In the genomic region with DNA sequence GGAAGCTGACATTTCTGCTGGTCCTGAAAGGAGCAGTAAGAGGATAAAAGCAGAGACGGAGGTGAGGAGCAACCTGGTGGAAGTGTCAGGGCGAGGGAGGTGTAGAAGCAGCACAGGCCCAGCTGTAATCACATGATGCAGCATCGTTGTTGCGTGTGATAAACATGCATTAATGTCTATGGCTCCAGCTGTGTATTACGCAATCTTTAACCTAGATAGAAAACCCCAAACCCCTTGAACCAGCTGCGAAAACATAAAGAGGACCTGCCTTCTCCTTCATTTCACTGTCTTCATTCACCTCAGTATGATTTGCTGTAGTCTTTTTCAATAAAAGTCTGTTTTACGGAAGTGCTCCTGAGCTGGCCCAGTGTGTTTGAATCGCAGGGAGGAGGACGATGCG, we compare ENCODE assay signal across 25 cellular contexts.
"Had no signal": no experiment of that assay in that cellular context is flagged by ENCODE, and none has a peak within 500 bp of the region (broad histone marks: within the 10 kb centered on the region; RNA-seq: fewer than 3 reads in every experiment).

No MANE protein-coding gene starts in this region.

- H3K36me3 Mint-ChIP-seq: activated naive CD4-positive, alpha-beta T cell treated with anti-CD3 and anti-CD28 coated beads, Interleukin-2, amount 10 ng/mL, durations not matched to agents 7 days and 5 days; activated naive CD8-positive, alpha-beta T cell treated with anti-CD3 and anti-CD28 coated beads for 36 hours; T-cell had no signal

- H3K27ac ChIP-seq: brain microvascular endothelial cell, cardiac muscle cell, KMS-11, SK-N-MC, VCaP had no signal

- H3K4me1 Mint-ChIP-seq: activated CD4-positive, alpha-beta memory T cell treated with anti-CD3 and anti-CD28 coated beads, Interleukin-2, amount 10 ng/mL, durations not matched to agents 7 days and 5 days; activated CD4-positive, alpha-beta T cell treated with anti-CD3 and anti-CD28 coated beads for 36 hours; activated naive CD4-positive, alpha-beta T cell treated with anti-CD3 and anti-CD28 coated beads, Interleukin-2, amount 10 ng/mL, durations not matched to agents 7 days and 5 days; activated naive CD8-positive, alpha-beta T cell treated with anti-CD3 and anti-CD28 coated beads for 36 hours; T-cell had no signal

- H3K4me2 ChIP-seq: KMS-11 had no signal

- H3K9ac ChIP-seq: KMS-11 had no signal

- H3K9me3 ChIP-seq: MG63 had no signal

- H3K4me3 Mint-ChIP-seq: activated CD4-positive, alpha-beta memory T cell treated with anti-CD3 and anti-CD28 coated beads, Interleukin-2, amount 10 ng/mL, durations not matched to agents 7 days and 5 days; activated CD4-positive, alpha-beta T cell treated with anti-CD3 and anti-CD28 coated beads for 36 hours; activated naive CD4-positive, alpha-beta T cell treated with anti-CD3 and anti-CD28 coated beads, Interleukin-2, amount 10 ng/mL, durations not matched to agents 7 days and 5 days; activated naive CD8-positive, alpha-beta T cell treated with anti-CD3 and anti-CD28 coated beads for 36 hours; activated T-cell treated with anti-CD3 and anti-CD28 coated beads, Interleukin-2, amount 50 U/mL, for 72 hours; T-cell had no signal

- H3K4me3 ChIP-seq: cardiac muscle cell, MG63, SK-N-MC had no signal

- H3K27me3 Mint-ChIP-seq: activated naive CD4-positive, alpha-beta T cell treated with anti-CD3 and anti-CD28 coated beads, Interleukin-2, amount 10 ng/mL, durations not matched to agents 7 days and 5 days had no signal

- DNase-seq: activated CD4-positive, alpha-beta memory T cell treated with anti-CD3 and anti-CD28 coated beads, Interleukin-2, amount 10 ng/mL, durations not matched to agents 7 days and 5 days; activated CD4-positive, alpha-beta T cell treated with anti-CD3 and anti-CD28 coated beads for 36 hours; activated CD4-positive, alpha-beta T cell treated with anti-CD3 and anti-CD28 coated beads, Interleukin-2, amount 50 U/mL, for 1 hour; activated CD4-positive, CD25-positive, alpha-beta regulatory T cell; activated gamma-delta T cell treated with Interleukin-2 at 50 U/mL for 16 hours; activated naive CD4-positive, alpha-beta T cell treated with anti-CD3 and anti-CD28 coated beads, Interleukin-2, amount 10 ng/mL, durations not matched to agents 7 days and 5 days; activated naive CD8-positive, alpha-beta T cell treated with anti-CD3 and anti-CD28 coated beads for 36 hours; activated T-cell treated with anti-CD3 and anti-CD28 coated beads, Interleukin-2, amount 50 U/mL, for 72 hours; brain microvascular endothelial cell; MG63; NCI-H1092; NCI-H1417; NCI-H1930; NCI-H510A; NCI-H526 treated with DMSO at 0.1 percent for 48 hours; NCI-H82; RPMI8226; T-cell; T-helper 2 cell; T1000 had no signal

- H3K27ac Mint-ChIP-seq: activated CD4-positive, alpha-beta memory T cell treated with anti-CD3 and anti-CD28 coated beads, Interleukin-2, amount 10 ng/mL, durations not matched to agents 7 days and 5 days; activated CD4-positive, alpha-beta T cell treated with anti-CD3 and anti-CD28 coated beads for 36 hours; activated naive CD4-positive, alpha-beta T cell treated with anti-CD3 and anti-CD28 coated beads, Interleukin-2, amount 10 ng/mL, durations not matched to agents 7 days and 5 days; activated naive CD8-positive, alpha-beta T cell treated with anti-CD3 and anti-CD28 coated beads for 36 hours; activated T-cell treated with anti-CD3 and anti-CD28 coated beads, Interleukin-2, amount 50 U/mL, for 72 hours; activated T-helper 2 cell treated with anti-CD3 and anti-CD28 coated beads, Interferon-gamma antibody, Interleukin-2, Interleukin-4, amounts not matched to agents 10 μg/mL and 5 μg/mL and 100 μg/mL, durations not matched to agents 14 hours and 24 hours and 36 hours; T-cell had no signal

- H3K27me3 ChIP-seq: brain microvascular endothelial cell, MG63 had no signal

- H3K36me3 ChIP-seq: brain microvascular endothelial cell, cardiac muscle cell, MG63 had no signal

- H3K9me3 Mint-ChIP-seq: activated CD4-positive, alpha-beta memory T cell treated with anti-CD3 and anti-CD28 coated beads, Interleukin-2, amount 10 ng/mL, durations not matched to agents 7 days and 5 days; activated naive CD4-positive, alpha-beta T cell treated with anti-CD3 and anti-CD28 coated beads, Interleukin-2, amount 10 ng/mL, durations not matched to agents 7 days and 5 days; activated naive CD8-positive, alpha-beta T cell treated with anti-CD3 and anti-CD28 coated beads for 36 hours; activated T-cell treated with anti-CD3 and anti-CD28 coated beads, Interleukin-2, amount 50 U/mL, for 72 hours; activated T-helper 2 cell treated with anti-CD3 and anti-CD28 coated beads, Interferon-gamma antibody, Interleukin-2, Interleukin-4, amounts not matched to agents 10 μg/mL and 5 μg/mL and 100 μg/mL, durations not matched to agents 14 hours and 24 hours and 36 hours; T-cell had no signal
